8 cellular contexts compared by ENCODE assay signal in the genomic region with DNA sequence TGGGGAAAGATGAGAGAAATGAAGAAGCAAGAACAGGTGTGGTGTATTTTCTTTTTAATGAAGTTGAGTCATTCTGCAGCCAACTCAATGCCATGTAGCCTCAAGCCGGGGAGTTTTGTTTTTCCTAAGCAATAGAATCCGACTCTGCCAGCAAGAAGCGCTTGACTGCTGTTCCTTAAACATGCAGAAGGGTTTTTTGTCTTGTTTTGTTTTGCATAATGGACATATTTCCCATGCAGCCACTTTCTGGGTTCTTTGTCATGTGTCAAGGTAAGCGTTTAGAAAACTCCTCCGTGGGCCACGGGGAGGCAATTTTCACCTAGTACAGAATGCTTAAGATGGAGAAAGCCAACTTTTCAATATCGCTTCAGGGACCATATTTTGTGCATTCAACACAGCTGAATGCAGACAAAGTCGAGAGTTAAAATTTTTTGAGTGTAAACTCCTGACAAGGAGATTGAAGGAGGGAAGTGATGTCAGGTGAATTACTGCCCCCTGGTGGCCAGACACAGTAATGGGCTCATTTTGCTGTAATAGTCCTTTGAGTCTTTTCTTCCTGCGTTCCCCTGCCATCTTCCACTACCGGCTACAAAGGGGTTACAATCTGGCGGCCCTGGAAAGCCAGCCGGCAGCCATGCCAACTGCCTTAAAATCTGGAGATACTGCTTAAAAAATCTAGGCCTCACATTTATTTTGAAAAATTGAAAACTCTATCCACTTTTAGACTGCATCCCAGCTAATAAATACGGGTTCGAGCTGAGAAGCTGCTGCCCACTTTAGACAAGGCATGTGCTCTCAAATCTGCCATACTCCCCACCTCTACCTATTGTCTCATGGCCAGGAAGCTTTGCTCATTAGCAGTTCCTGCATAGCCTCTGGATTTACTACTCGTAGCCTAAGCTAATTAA. TPM values are rescaled to one million over a fixed set of nuclear protein-coding genes. Genes with fewer than 3 reads are reported as not detected.
A peak's percentile ranks its signal among the peaks of the same experiment; 100 is the strongest.
DNase-seq lines count a peak whose midpoint lies in the region; ATAC-seq and TF ChIP-seq lines count a peak whose summit lies in the region.

No MANE protein-coding gene starts in this region.

- DNase-seq in ELF-1 (ENCODE audit: low read depth, low spot score) = peak; percentile 85
- peak; percentile 62 for DNase-seq in HuH-7 (ENCODE audit: low spot score)
- peak; percentile 77 to 81 for DNase-seq in activated T-cell treated with anti-CD3 and anti-CD28 coated beads, Interleukin-2, amount 50 U/mL, for 48 hours
- DNase-seq in fibroblast of the aortic adventitia (ENCODE audit: low read depth) = peak; percentile 76
- peak; percentile 74 for DNase-seq in neuronal stem cell (ENCODE audit: low spot score)
- peak; percentile 43 for DNase-seq in stromal cell of bone marrow (ENCODE audit: low read depth)

- no peaks in the 10 kb centered on the region for H3K9me3 ChIP-seq in OCI-LY3 (ENCODE audit: insufficient read depth, low read length)
- H3K9me3 ChIP-seq in neuronal stem cell (replicated peaks in 1 of 2; ENCODE audit: control insufficient read depth in 2 of 2, insufficient read depth in 1 of 2, low read depth in 1 of 2, low read length in 2 of 2) = peaks cover 0 to 1% of the 10 kb centered on the region in 2 donors

- no peak overlapping the region for H4K8ac ChIP-seq in neuronal stem cell (ENCODE audit: low read depth, low read length)

- H3K4ac ChIP-seq in neuronal stem cell (ENCODE audit: low read length) = no peak overlapping the region

- TF ChIP-seq CTCF in OCI-LY3 (IDR thresholded peaks at IDR 0.05; ENCODE audit: low read depth, low read length) = peak; percentile 91
- TF ChIP-seq CTCF in fibroblast of the aortic adventitia (IDR thresholded peaks at IDR 0.05; ENCODE audit: insufficient read depth, low read length) = peak; percentile 84

- H2BK15ac ChIP-seq in neuronal stem cell (ENCODE audit: low read length) = no peak overlapping the region

- no peak overlapping the region for H3K18ac ChIP-seq in neuronal stem cell (ENCODE audit: low read length)

- peak overlapping the region; percentile 30 for H2BK12ac ChIP-seq in neuronal stem cell (ENCODE audit: low read length)

- H3K9ac ChIP-seq in OCI-LY3 (ENCODE audit: low read length) (peak overlapping the region; percentile 48), neuronal stem cell (ENCODE audit: low read depth, low read length, poor library complexity) (no peak overlapping the region)

- H3K27me3 ChIP-seq in OCI-LY3 (ENCODE audit: low read depth, low read length) (no peaks in the 10 kb centered on the region), neuronal stem cell (ENCODE audit: control insufficient read depth in 3 of 3, insufficient read depth in 3 of 3, low read depth in 1 of 3, low read length in 3 of 3) (no peaks in the 10 kb centered on the region)

- ATAC-seq in GM18907 (IDR thresholded peaks at IDR 0.05; ENCODE audit: unreplicated experiment) = no peak

- no peak overlapping the region for H4K91ac ChIP-seq in neuronal stem cell (ENCODE audit: low read depth, low read length, poor library complexity)

- no peak overlapping the region for H3K23ac ChIP-seq in neuronal stem cell (ENCODE audit: low read depth, low read length, poor library complexity)

- peaks cover 6% of the 10 kb centered on the region for H3K36me3 ChIP-seq in OCI-LY3 (replicated peaks; ENCODE audit: low read depth, low read length)
- peaks cover 2 to 4% of the 10 kb centered on the region in 2 donors for H3K36me3 ChIP-seq in neuronal stem cell (replicated peaks in 1 of 2; ENCODE audit: control insufficient read depth in 2 of 2, insufficient read depth in 2 of 2, low read length in 2 of 2)

- H4K20me1 ChIP-seq in OCI-LY3 (ENCODE audit: insufficient read depth, low read length) = 0 out of 2 replicates have a peak, but pooled peaks cover 2% of the 10 kb centered on the region

- no peak overlapping the region for H2AK5ac ChIP-seq in neuronal stem cell (ENCODE audit: low read depth, low read length)

- peak overlapping the region; percentile 88 for H3K4me2 ChIP-seq in OCI-LY3 (ENCODE audit: low read length)
- no peak overlapping the region for H3K4me2 ChIP-seq in neuronal stem cell (ENCODE audit: insufficient read depth, low read length, poor library complexity, severe bottlenecking)

- no peak overlapping the region for H3K14ac ChIP-seq in neuronal stem cell (ENCODE audit: low read length)

- WGBS in neuronal stem cell (ENCODE audit: extremely low coverage in 2 of 2, insufficient read length in 2 of 2, insufficient replicate concordance in 1 of 2), 2 donors = no CpG with 5 or more reads among the region's 15 CpGs

- 0 out of 2 replicates have a peak overlapping the region, but pooled peaks have one; percentile 12 for H2AFZ ChIP-seq in OCI-LY3 (ENCODE audit: low read depth, low read length)
- H2AFZ ChIP-seq in neuronal stem cell (ENCODE audit: low read length) = peak overlapping the region; percentile 81

- H2BK5ac ChIP-seq in neuronal stem cell (ENCODE audit: low read length) = no peak overlapping the region

- H3K79me1 ChIP-seq in neuronal stem cell (ENCODE audit: low read depth, low read length) = peaks cover 4% of the 10 kb centered on the region

- H3K4me3 ChIP-seq in OCI-LY3 (ENCODE audit: low read length) (peak overlapping the region; percentile 70), fibroblast of the aortic adventitia (ENCODE audit: low read depth, low read length) (no peak overlapping the region), neuronal stem cell (ENCODE audit: low read length in 2 of 2) (no peak overlapping the region)

- peaks cover 12% of the 10 kb centered on the region for H3K79me2 ChIP-seq in OCI-LY3 (ENCODE audit: low read length)

- H3K4me1 ChIP-seq in OCI-LY3 (ENCODE audit: low read length) (peaks cover 47% of the 10 kb centered on the region), neuronal stem cell (ENCODE audit: control insufficient read depth in 2 of 2, insufficient read depth in 1 of 2, low read depth in 1 of 2, low read length in 2 of 2) (peaks cover 5 to 11% of the 10 kb centered on the region in 2 donors)

- H2BK120ac ChIP-seq in neuronal stem cell (ENCODE audit: low read depth, low read length) = no peak overlapping the region

- H3K27ac ChIP-seq in OCI-LY3 (ENCODE audit: low read length) (peak overlapping the region; percentile 93), neuronal stem cell (replicated peaks; ENCODE audit: low read length) (no peak overlapping the region)

RNA-seq across cellular contexts. Expression of a gene that starts 3.2 kb away (rescaled TPM):
- 7.6 and 11.6 TPM in 2 replicates for total RNA-seq in fibroblast of the aortic adventitia (ENCODE audit: low replicate concordance)
- 3.9 TPM for polyA plus RNA-seq in neuronal stem cell (2013, experiment 1 of 2)
- 3.6 TPM for polyA plus RNA-seq in neuronal stem cell (2013, experiment 2 of 2)

RNA-seq across cellular contexts. Expression of a gene that starts 49.1 kb away (rescaled TPM):
- total RNA-seq in fibroblast of the aortic adventitia (ENCODE audit: low replicate concordance) = 46.6 and 105 TPM in 2 replicates
- polyA plus RNA-seq in neuronal stem cell (2013, experiment 1 of 2) = 39.6 TPM
- polyA plus RNA-seq in neuronal stem cell (2013, experiment 2 of 2) = 37.7 TPM

RNA-seq across cellular contexts. Expression of a gene that starts 50.5 kb away (rescaled TPM):
- total RNA-seq in fibroblast of the aortic adventitia (ENCODE audit: low replicate concordance) = 136 TPM in 2 replicates
- 94.0 TPM for polyA plus RNA-seq in neuronal stem cell (2013, experiment 1 of 2)
- polyA plus RNA-seq in neuronal stem cell (2013, experiment 2 of 2) = 89.8 TPM
